ENCODE assay signal across 34 cellular contexts in genomic region chr4:151895671-151896070, GRCh38.
"Had no signal": no experiment of that assay in that cellular context is flagged by ENCODE, and none has a peak within 500 bp of the region (broad histone marks: within the 10 kb centered on the region; RNA-seq: fewer than 3 reads in every experiment).

No MANE protein-coding gene starts in this region.

- H3K36me3 ChIP-seq: MG63 had no signal

- H3K9ac ChIP-seq: KMS-11 had no signal

- H3K4me3 ChIP-seq: MG63 had no signal

- H3K4me2 ChIP-seq: KMS-11 had no signal

- H3K27ac ChIP-seq: KMS-11 had no signal

- DNase-seq: Karpas-422, Kasumi-1, MG63, MM.1S, MV-4-11, NCI-H1048, NCI-H1092, NCI-H1092 treated with DMSO at 0.1 percent for 48 hours, NCI-H1105, NCI-H1105 treated with DMSO at 0.1 percent for 48 hours, NCI-H1417, NCI-H1417 treated with DMSO at 0.1 percent for 48 hours, NCI-H1436, NCI-H146, NCI-H1694, NCI-H1694 treated with DMSO at 0.1 percent for 48 hours, NCI-H187, NCI-H187 treated with DMSO at 0.1 percent for 48 hours, NCI-H1930, NCI-H2029, NCI-H2029 treated with DMSO at 0.1 percent for 48 hours, NCI-H2081, NCI-H2081 treated with DMSO at 0.1 percent for 48 hours, NCI-H2107, NCI-H2171, NCI-H2171 treated with DMSO at 0.1 percent for 48 hours, NCI-H2227 treated with DMSO at 0.1 percent for 48 hours, NCI-H226, NCI-H345, NCI-H446, NCI-H446 treated with DMSO at 0.1 percent for 48 hours, NCI-H510A, NCI-H510A treated with DMSO at 0.1 percent for 48 hours had no signal

- H3K9me3 ChIP-seq: MG63 had no signal

- H3K27me3 ChIP-seq: MG63 had no signal
